Comparison of ENCODE assay signal across 10 cellular contexts in the genomic region with DNA sequence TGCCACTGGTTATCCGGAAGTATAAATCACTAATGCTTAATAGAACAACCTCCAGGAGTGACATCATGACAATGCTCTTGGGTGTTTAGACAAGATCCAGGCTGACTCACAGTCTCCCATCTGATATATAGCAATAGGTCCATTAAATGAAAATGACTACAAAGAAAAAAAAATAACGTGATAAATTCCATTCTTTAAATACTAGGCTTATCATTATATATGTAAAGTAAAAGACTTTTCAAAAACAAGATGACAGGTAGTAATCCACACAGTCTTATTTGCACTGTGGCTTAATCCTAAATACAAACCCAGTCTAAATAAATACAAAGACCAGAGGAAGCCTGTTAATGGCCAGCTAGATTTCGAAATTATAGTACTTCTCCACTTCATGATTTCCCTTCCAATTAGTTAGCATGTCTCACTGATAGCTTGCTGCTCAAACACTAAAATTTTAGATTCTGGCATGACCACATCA.
DNase-seq lines count a peak whose midpoint lies in the region; ATAC-seq and TF ChIP-seq lines count a peak whose summit lies in the region.
"Had no signal": no experiment of that assay in that cellular context is flagged by ENCODE, and none has a peak within 500 bp of the region (broad histone marks: within the 10 kb centered on the region; RNA-seq: fewer than 3 reads in every experiment).

No MANE protein-coding gene starts in this region.

- H3K27me3 ChIP-seq in breast epithelium (no peaks in the 10 kb centered on the region), heart right ventricle (no peaks in the 10 kb centered on the region)

- CTCF ChIA-PET in MCF 10A (lab: Yijun Ruan, JAX), result interaction anchor here (1.1 kb wide), 1 partner anchor 54 kb away, joined by 8 read pairs; no protein-coding TSS in a partner anchor

- no peak overlapping the region for H3K27ac ChIP-seq in breast epithelium
- H3K27ac ChIP-seq in heart right ventricle, result no peak overlapping the region

- no peak overlapping the region for H3K4me3 ChIP-seq in breast epithelium
- H3K4me3 ChIP-seq in epithelial cell of proximal tubule (ENCODE audit: low read depth, low read length), result no peak overlapping the region
- H3K4me3 ChIP-seq in heart right ventricle, result no peak overlapping the region

- H3K27me3 Mint-ChIP-seq in MCF 10A (ENCODE audit: insufficient read depth, unreplicated experiment), result no peaks in the 10 kb centered on the region

- POLR2A ChIA-PET in MCF 10A (lab: Yijun Ruan, JAX), result interaction anchor here (0.6 to 3.3 kb wide), 7 partner anchors 13 to 195 kb away, joined by 3 to 26 read pairs (median 5); partner anchors contain the start of gene PDSS2

- H3K9me3 ChIP-seq in breast epithelium (no peaks in the 10 kb centered on the region), heart right ventricle (no peaks in the 10 kb centered on the region)

- peaks cover 10% of the 10 kb centered on the region for H3K4me1 Mint-ChIP-seq in MCF 10A (ENCODE audit: insufficient read depth, unreplicated experiment)

- BruUV-seq in MCF 10A (replicated peaks; lab: Mats Ljungman, UMichigan), result no TSS peak

- peak; percentile 69 for DNase-seq in MCF 10A (ENCODE audit: unreplicated experiment)
- DNase-seq in breast epithelium (ENCODE audit: low spot score in 2 of 2), result no peak
- DNase-seq in NCI-H748 (lab: John Stamatoyannopoulos, UW; ENCODE audit: unreplicated experiment), result peak; percentile 57
- DNase-seq in epithelial cell of proximal tubule (ENCODE audit: low read depth), result peak; percentile 45
- no peak for DNase-seq in HUDEP-2 (lab: John Stamatoyannopoulos, UW; ENCODE audit: unreplicated experiment in 76 of 76)
- no peak for DNase-seq in activated T-cell treated with anti-CD3 and anti-CD28 coated beads, Interleukin-2, amount 50 U/mL, for 48 hours
- no peak for DNase-seq in heart right ventricle
- DNase-seq: activated CD8-positive, alpha-beta T cell treated with anti-CD3 and anti-CD28 coated beads, Interleukin-2, amount 10 ng/mL, durations not matched to agents 7 days and 5 days; C1 segment of cervical spinal cord had no signal

- H3K4me3 Mint-ChIP-seq in MCF 10A (ENCODE audit: unreplicated experiment), result no peak overlapping the region
- H3K4me3 Mint-ChIP-seq: activated CD8-positive, alpha-beta T cell treated with anti-CD3 and anti-CD28 coated beads, Interleukin-2, amount 10 ng/mL, durations not matched to agents 7 days and 5 days had no signal

- TF ChIP-seq CTCF in MCF 10A (IDR thresholded peaks at IDR 0.05; ENCODE audit: unreplicated experiment) (no peak), breast epithelium (IDR thresholded peaks at IDR 0.05) (no peak), epithelial cell of proximal tubule (conservative IDR thresholded peaks at IDR 0.05; ENCODE audit: low read depth, low read length) (no peak), heart right ventricle (IDR thresholded peaks at IDR 0.05) (no peak)

- peaks cover 4% of the 10 kb centered on the region for H3K36me3 Mint-ChIP-seq in MCF 10A (ENCODE audit: insufficient read depth, unreplicated experiment)

- H3K4me1 ChIP-seq in breast epithelium (peaks cover 0 to 4% of the 10 kb centered on the region in 2 donors), heart right ventricle (no peaks in the 10 kb centered on the region)

- H3K27ac Mint-ChIP-seq in MCF 10A (ENCODE audit: low read depth, unreplicated experiment), result peak overlapping the region; percentile 7
- H3K27ac Mint-ChIP-seq: activated CD8-positive, alpha-beta T cell treated with anti-CD3 and anti-CD28 coated beads, Interleukin-2, amount 10 ng/mL, durations not matched to agents 7 days and 5 days had no signal

- ATAC-seq in HG03432 (IDR thresholded peaks at IDR 0.05; ENCODE audit: unreplicated experiment) (no peak), heart right ventricle (no peak)
- ATAC-seq: activated CD8-positive, alpha-beta T cell treated with anti-CD3 and anti-CD28 coated beads, Interleukin-2, amount 10 ng/mL, durations not matched to agents 7 days and 5 days had no signal

- TF ChIP-seq POLR2A in breast epithelium (IDR thresholded peaks at IDR 0.05), result no peak

- H3K36me3 ChIP-seq in breast epithelium (no peaks in the 10 kb centered on the region), heart right ventricle (no peaks in the 10 kb centered on the region)

- H3K9me3 Mint-ChIP-seq in MCF 10A (ENCODE audit: unreplicated experiment), result no peaks in the 10 kb centered on the region

- intact Hi-C loops in MCF 10A (cut with micrococcal nuclease) (no loop called here), breast epithelium (cut with DNase I; ENCODE audit: low total_unique reads) (no loop called here), heart right ventricle (cut with DNase I) (no loop called here)

- WGBS in heart right ventricle, 2 donors, result 56 to 61% methylated on average over 3 of the region's 3 CpGs

Comparison
In these comparisons a context has a peak if more than half of its experiments do, and no peak if none do; other contexts are left out.
1. DNase-seq: peak in MCF 10A (single experiment), NCI-H748 (single experiment) and epithelial cell of proximal tubule (single experiment); none in breast epithelium (0 of 2), HUDEP-2 (0 of 76), activated T-cell treated with anti-CD3 and anti-CD28 coated beads, Interleukin-2, amount 50 U/mL, for 48 hours (0 of 2) and heart right ventricle (0 of 2).